22 cellular contexts compared by ENCODE assay signal in the genomic region with DNA sequence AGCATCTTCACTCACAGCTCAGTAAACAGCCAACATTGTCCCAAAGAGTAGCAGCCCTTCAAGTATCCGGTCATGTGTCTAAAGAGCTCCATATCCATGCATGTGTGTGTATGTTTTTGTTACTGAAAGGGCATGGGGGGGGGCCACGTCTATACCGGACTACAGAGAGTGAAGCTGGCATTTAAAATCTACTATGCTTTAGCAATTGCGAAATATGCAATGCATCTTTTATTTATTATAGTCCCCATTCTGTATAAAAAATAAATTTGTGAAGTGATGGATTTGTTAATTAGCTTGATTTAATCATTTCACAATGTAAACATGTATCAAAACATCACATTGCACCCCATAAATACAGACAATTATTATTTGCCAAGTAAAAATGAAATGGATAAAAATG.
A peak's percentile ranks its signal among the peaks of the same experiment; 100 is the strongest.
DNase-seq lines count a peak whose midpoint lies in the region; ATAC-seq and TF ChIP-seq lines count a peak whose summit lies in the region.
"Had no signal": no experiment of that assay in that cellular context is flagged by ENCODE, and none has a peak within 500 bp of the region (broad histone marks: within the 10 kb centered on the region; RNA-seq: fewer than 3 reads in every experiment).

No MANE protein-coding gene starts in this region.

- no peak overlapping the region for H3K9ac ChIP-seq in neural progenitor cell
- H3K9ac ChIP-seq: GM23248 had no signal

- H4K20me1 ChIP-seq in neural progenitor cell (ENCODE audit: low read depth), result no peaks in the 10 kb centered on the region

- H2AFZ ChIP-seq in neural progenitor cell (replicated peaks), result no peak overlapping the region
- H2AFZ ChIP-seq: GM23248 had no signal

- H3F3A ChIP-seq in neural progenitor cell (ENCODE audit: low read depth), result no peaks in the 10 kb centered on the region

- H3K9me3 Mint-ChIP-seq in activated CD4-positive, alpha-beta T cell treated with anti-CD3 and anti-CD28 coated beads, Interleukin-2, amount 10 ng/mL, durations not matched to agents 7 days and 5 days, result peaks cover 30% of the 10 kb centered on the region
- H3K9me3 Mint-ChIP-seq in activated B cell treated with CpG ODN at 0.5 μM for 24 hours (peaks cover 11% of the 10 kb centered on the region), neural progenitor cell (peaks cover 25% of the 10 kb centered on the region), type B pancreatic cell (peaks cover 6% of the 10 kb centered on the region)

- H3K4me3 Mint-ChIP-seq in activated CD4-positive, alpha-beta T cell treated with anti-CD3 and anti-CD28 coated beads, Interleukin-2, amount 10 ng/mL, durations not matched to agents 7 days and 5 days, result no peak overlapping the region
- H3K4me3 Mint-ChIP-seq in activated B cell treated with CpG ODN at 0.5 μM for 24 hours (no peak overlapping the region), neural progenitor cell (no peak overlapping the region), type B pancreatic cell (no peak overlapping the region)
- H3K4me3 Mint-ChIP-seq: CD8-positive, alpha-beta memory T cell; IgD-negative memory B cell had no signal

- no peak for DNase-seq in activated CD4-positive, alpha-beta T cell treated with anti-CD3 and anti-CD28 coated beads, Interleukin-2, amount 10 ng/mL, durations not matched to agents 7 days and 5 days
- no peak for DNase-seq in activated CD4-positive, alpha-beta T cell treated with anti-CD3 and anti-CD28 coated beads, Interleukin-2, amount 50 U/mL, for 48 hours
- DNase-seq in activated B cell treated with CpG ODN at 0.5 μM for 24 hours (no peak), neural progenitor cell (ENCODE audit: low spot score) (no peak), type B pancreatic cell (ENCODE audit: extremely low spot score, unreplicated experiment) (no peak), NCI-H69 (lab: John Stamatoyannopoulos, UW) (no peak), EL (no peak)
- DNase-seq: AML-193; C1 segment of cervical spinal cord; CD4-positive, CD25-positive, alpha-beta regulatory T cell; CD8-positive, alpha-beta memory T cell; COR-L47; DMS 273 treated with DMSO at 0.1 percent for 48 hours; DMS53; DND-41; GM23248 had no signal

- H3K79me2 ChIP-seq in neural progenitor cell (ENCODE audit: low read depth), result no peaks in the 10 kb centered on the region

- no peak overlapping the region for H3K4me2 ChIP-seq in neural progenitor cell
- H3K4me2 ChIP-seq: A549 had no signal

- intact Hi-C loops in activated B cell treated with CpG ODN at 0.5 μM for 24 hours (cut with micrococcal nuclease), result no loop called here

- H3K4me1 ChIP-seq in neural progenitor cell, result peaks cover 7% of the 10 kb centered on the region
- H3K4me1 ChIP-seq: A549, HAP-1 had no signal

- no peaks in the 10 kb centered on the region for H3K27me3 Mint-ChIP-seq in activated CD4-positive, alpha-beta T cell treated with anti-CD3 and anti-CD28 coated beads, Interleukin-2, amount 10 ng/mL, durations not matched to agents 7 days and 5 days
- peaks cover 17% of the 10 kb centered on the region for H3K27me3 Mint-ChIP-seq in activated B cell treated with CpG ODN at 0.5 μM for 24 hours
- peaks cover 16% of the 10 kb centered on the region for H3K27me3 Mint-ChIP-seq in neural progenitor cell (ENCODE audit: insufficient read depth, low read depth)
- H3K27me3 Mint-ChIP-seq in type B pancreatic cell, result no peaks in the 10 kb centered on the region
- H3K27me3 Mint-ChIP-seq: CD4-positive, CD25-positive, alpha-beta regulatory T cell had no signal

- no peaks in the 10 kb centered on the region for H3K27me3 ChIP-seq in neural progenitor cell

- CTCF ChIA-PET in activated CD4-positive, alpha-beta T cell treated with anti-CD3 and anti-CD28 coated beads, Interleukin-2, amount 10 ng/mL, durations not matched to agents 7 days and 5 days (lab: Charles Lee), result interaction anchor here (1.2 to 3.9 kb wide), 4 partner anchors 9 to 51 kb away, joined by 3 to 25 read pairs (median 13); no protein-coding TSS in a partner anchor
- CTCF ChIA-PET in activated B cell treated with CpG ODN at 0.5 μM for 24 hours (lab: Charles Lee), result no interaction called here

- H3K36me3 ChIP-seq in neural progenitor cell, result no peaks in the 10 kb centered on the region
- H3K36me3 ChIP-seq: HAP-1 had no signal

- H3K36me3 Mint-ChIP-seq in activated CD4-positive, alpha-beta T cell treated with anti-CD3 and anti-CD28 coated beads, Interleukin-2, amount 10 ng/mL, durations not matched to agents 7 days and 5 days (ENCODE audit: low read depth), result no peaks in the 10 kb centered on the region
- H3K36me3 Mint-ChIP-seq in activated B cell treated with CpG ODN at 0.5 μM for 24 hours (ENCODE audit: low read depth) (no peaks in the 10 kb centered on the region), neural progenitor cell (peaks cover 1% of the 10 kb centered on the region), type B pancreatic cell (no peaks in the 10 kb centered on the region)
- H3K36me3 Mint-ChIP-seq: IgD-negative memory B cell had no signal

- H3K4me3 ChIP-seq in neural progenitor cell, result no peak overlapping the region
- H3K4me3 ChIP-seq: A549, GM23248, HAP-1 had no signal

- ATAC-seq in activated B cell treated with CpG ODN at 0.5 μM for 24 hours (ENCODE audit: low read depth) (no peak), GM18867 (IDR thresholded peaks at IDR 0.05; ENCODE audit: unreplicated experiment) (no peak)
- ATAC-seq: A549 had no signal

- H3K9me3 ChIP-seq in neural progenitor cell (ENCODE audit: low read depth), result no peaks in the 10 kb centered on the region

- POLR2A ChIA-PET in activated CD4-positive, alpha-beta T cell treated with anti-CD3 and anti-CD28 coated beads, Interleukin-2, amount 10 ng/mL, durations not matched to agents 7 days and 5 days (lab: Charles Lee), result no interaction called here
- POLR2A ChIA-PET in activated B cell treated with CpG ODN at 0.5 μM for 24 hours (lab: Charles Lee), result interaction anchor here (1.1 kb wide), 1 partner anchor 11 kb away, joined by 3 read pairs; no protein-coding TSS in a partner anchor

- TF ChIP-seq CTCF in activated B cell treated with CpG ODN at 0.5 μM for 24 hours (IDR thresholded peaks at IDR 0.05), result no peak
- TF ChIP-seq CTCF in neural progenitor cell (IDR thresholded peaks at IDR 0.05), result no peak
- TF ChIP-seq CTCF in type B pancreatic cell (conservative IDR thresholded peaks at IDR 0.05), result no peak

- peak overlapping the region; percentile 52 for H3K27ac Mint-ChIP-seq in activated CD4-positive, alpha-beta T cell treated with anti-CD3 and anti-CD28 coated beads, Interleukin-2, amount 10 ng/mL, durations not matched to agents 7 days and 5 days
- H3K27ac Mint-ChIP-seq in activated B cell treated with CpG ODN at 0.5 μM for 24 hours (peak overlapping the region; percentile 42), neural progenitor cell (peak overlapping the region; percentile 83), type B pancreatic cell (peak overlapping the region; percentile 28)
- H3K27ac Mint-ChIP-seq: CD4-positive, CD25-positive, alpha-beta regulatory T cell; CD8-positive, alpha-beta memory T cell had no signal

- H3K27ac ChIP-seq in neural progenitor cell, result no peak overlapping the region
- H3K27ac ChIP-seq: 22Rv1, A549, GM23248, HL-60 had no signal

- peaks cover 14% of the 10 kb centered on the region for H3K4me1 Mint-ChIP-seq in activated CD4-positive, alpha-beta T cell treated with anti-CD3 and anti-CD28 coated beads, Interleukin-2, amount 10 ng/mL, durations not matched to agents 7 days and 5 days
- peaks cover 28% of the 10 kb centered on the region for H3K4me1 Mint-ChIP-seq in activated B cell treated with CpG ODN at 0.5 μM for 24 hours
- peaks cover 36% of the 10 kb centered on the region for H3K4me1 Mint-ChIP-seq in neural progenitor cell
- H3K4me1 Mint-ChIP-seq in type B pancreatic cell (ENCODE audit: unreplicated experiment), result peaks cover 27% of the 10 kb centered on the region

Comparison
In these comparisons a context has a peak if more than half of its experiments do, and no peak if none do; other contexts are left out.
1. H3K27ac Mint-ChIP-seq: peak in every context shown above with its lines; median percentile 83 in neural progenitor cell; 52 in activated CD4-positive, alpha-beta T cell treated with anti-CD3 and anti-CD28 coated beads, Interleukin-2, amount 10 ng/mL, durations not matched to agents 7 days and 5 days; 42 in activated B cell treated with CpG ODN at 0.5 μM for 24 hours; 28 in type B pancreatic cell.